ENCODE assay signal across 1 cellular context in genomic region chr7:100158229-100159098, GRCh38.
TF ChIP-seq lines count a peak whose summit lies in the region.

Gene TRAPPC14 (minus strand): TSS chr7:100158723. CDS start chr7:100158499, 224 bp downstream.

TF ChIP-seq in HepG2, 621 proteins besides CTCF, POLR2A, EP300 and RAD21 (continued from another document and continues in another):
- TF ChIP-seq RNF2 (conservative IDR thresholded peaks at IDR 0.05; ENCODE audit: low read depth) (no peak), RBFOX2 (IDR thresholded peaks at IDR 0.05; ENCODE audit: low read depth, low read length) (peak; percentile 89), FOXO1 (CRISPR knock-in tag; IDR thresholded peaks at IDR 0.05) (0 out of 2 replicates have a peak, but pooled peaks have one; percentile 63), ZNF740 (CRISPR knock-in tag; IDR thresholded peaks at IDR 0.05) (no peak), ZNF704 (CRISPR knock-in tag; IDR thresholded peaks at IDR 0.05; ENCODE audit: borderline replicate concordance) (0 out of 2 replicates have a peak, but pooled peaks have one; percentile 77), SAP130 (CRISPR knock-in tag; IDR thresholded peaks at IDR 0.05; ENCODE audit: low read depth) (peak; percentile 92), ZNF792 (CRISPR knock-in tag; IDR thresholded peaks at IDR 0.05) (0 out of 2 replicates have a peak, but pooled peaks have one; percentile 28), KDM4B (CRISPR knock-in tag; IDR thresholded peaks at IDR 0.05) (peak; percentile 76; the same call in 1 of the 2 replicates), MED13 (CRISPR knock-in tag; IDR thresholded peaks at IDR 0.05) (0 out of 2 replicates have a peak, but pooled peaks have one; percentile 47), RBM39 (IDR thresholded peaks at IDR 0.05; ENCODE audit: low read depth, low read length, poor library complexity, severe bottlenecking) (peak; percentile 88), PRDM10 (CRISPR knock-in tag; IDR thresholded peaks at IDR 0.05; ENCODE audit: low read depth) (peak; percentile 52; the same call in 1 of the 2 replicates), ZHX2 (IDR thresholded peaks at IDR 0.05; ENCODE audit: low read depth) (peak; percentile 70; the same call in 1 of the 2 replicates), ZHX2 (CRISPR knock-in tag; IDR thresholded peaks at IDR 0.05; ENCODE audit: borderline replicate concordance) (peak; percentile 62; the same call in 1 of the 2 replicates), HDAC1 (CRISPR knock-in tag; IDR thresholded peaks at IDR 0.05) (peak; percentile 65), HIC2 (CRISPR knock-in tag; IDR thresholded peaks at IDR 0.05; ENCODE audit: low read depth) (no peak), ZNF136 (CRISPR knock-in tag; IDR thresholded peaks at IDR 0.05; ENCODE audit: low read depth) (0 out of 2 replicates have a peak, but pooled peaks have one; percentile 15), ZFX (CRISPR knock-in tag; IDR thresholded peaks at IDR 0.05; ENCODE audit: low read depth) (peak; percentile 65; the same call in 1 of the 2 replicates), ZNF776 (CRISPR knock-in tag; IDR thresholded peaks at IDR 0.05) (no peak), ZNF331 (CRISPR knock-in tag; IDR thresholded peaks at IDR 0.05) (peak; percentile 58; the same call in 1 of the 2 replicates), ZSCAN29 (CRISPR knock-in tag; conservative IDR thresholded peaks at IDR 0.05) (0 out of 2 replicates have a peak, but pooled peaks have one; percentile 36), PAXIP1 (CRISPR knock-in tag; conservative IDR thresholded peaks at IDR 0.05) (peak; percentile 45), NR2F2 (IDR thresholded peaks at IDR 0.05; ENCODE audit: borderline replicate concordance, low read depth) (peak; percentile 15; the same call in 1 of the 2 replicates), SIX4 (CRISPR knock-in tag; IDR thresholded peaks at IDR 0.05) (no peak), ZNF564 (CRISPR knock-in tag; IDR thresholded peaks at IDR 0.05) (peak; percentile 51), NONO (IDR thresholded peaks at IDR 0.05) (no peak), NONO (CRISPR knock-in tag; conservative IDR thresholded peaks at IDR 0.05) (peak; percentile 51; the same call in 1 of the 2 replicates), IRF2 (CRISPR knock-in tag; IDR thresholded peaks at IDR 0.05) (peak; percentile 70; the same call in 1 of the 2 replicates), WIZ (CRISPR knock-in tag; IDR thresholded peaks at IDR 0.05) (peak; percentile 30; the same call in 1 of the 2 replicates), JARID2 (CRISPR knock-in tag; IDR thresholded peaks at IDR 0.05; ENCODE audit: insufficient replicate concordance) (peak; percentile 46), ZBTB2 (CRISPR knock-in tag; IDR thresholded peaks at IDR 0.05; ENCODE audit: low read depth) (peak; percentile 76; the same call in 1 of the 2 replicates), LCORL (IDR thresholded peaks at IDR 0.05) (no peak), LCORL (CRISPR knock-in tag; IDR thresholded peaks at IDR 0.05) (no peak), KAT8 (CRISPR knock-in tag; IDR thresholded peaks at IDR 0.05) (peak; percentile 90), ZNF275 (CRISPR knock-in tag; IDR thresholded peaks at IDR 0.05; ENCODE audit: borderline replicate concordance) (0 out of 2 replicates have a peak, but pooled peaks have one; percentile 31), CC2D1A (CRISPR knock-in tag; IDR thresholded peaks at IDR 0.05) (0 out of 2 replicates have a peak, but pooled peaks have one; percentile 21), DDIT3 (CRISPR knock-in tag; IDR thresholded peaks at IDR 0.05) (no peak), RXRB (CRISPR knock-in tag; IDR thresholded peaks at IDR 0.05; ENCODE audit: borderline replicate concordance) (0 out of 2 replicates have a peak, but pooled peaks have one; percentile 32), RXRA (CRISPR knock-in tag; IDR thresholded peaks at IDR 0.05) (peak; percentile 19; the same call in 1 of the 2 replicates)
